ENCODE assay signal across 8 cellular contexts in genomic region chr12:116672842-116673516, GRCh38.
DNase-seq lines count a peak whose midpoint lies in the region; ATAC-seq and TF ChIP-seq lines count a peak whose summit lies in the region.

No MANE protein-coding gene starts in this region.

- no peak overlapping the region for H3K27ac Mint-ChIP-seq in nephron progenitor cell

- H3K9me3 Mint-ChIP-seq in nephron progenitor cell: peaks cover 11% of the 10 kb centered on the region

- peak; percentile 76 for ATAC-seq in GM21528 (IDR thresholded peaks at IDR 0.05; ENCODE audit: low FRiP score, unreplicated experiment)

- TF ChIP-seq CTCF in GM12875 (IDR thresholded peaks at IDR 0.05; ENCODE audit: borderline replicate concordance, insufficient read depth, low read depth, low read length) (no peak), nephron progenitor cell (IDR thresholded peaks at IDR 0.05) (no peak)

- DNase-seq in Jurkat, Clone E6-1 (ENCODE audit: low read depth, low spot score): peak; percentile 85
- DNase-seq in central memory CD4-positive, alpha-beta T cell: peak; percentile 3
- DNase-seq in pons (ENCODE audit: low spot score) (no peak), nephron progenitor cell (no peak), nucleus accumbens (lab: John Stamatoyannopoulos, UW) (no peak)
- DNase-seq in stimulated activated CD4-positive, alpha-beta T cell treated with anti-CD3 and anti-CD28 coated beads, Interleukin-1b, Interleukin-23, amount 100 ng/mL, for 48 hours: no peak

- H3K4me3 ChIP-seq in GM12875 (ENCODE audit: low read depth, low read length): peak overlapping the region; percentile 48
- H3K4me3 ChIP-seq in Jurkat, Clone E6-1 (ENCODE audit: low read length): peak overlapping the region; percentile 18

- no peaks in the 10 kb centered on the region for H3K36me3 Mint-ChIP-seq in nephron progenitor cell (ENCODE audit: low read depth)

- no peak overlapping the region for H3K4me3 Mint-ChIP-seq in nephron progenitor cell

- H3K4me1 Mint-ChIP-seq in nephron progenitor cell: peaks cover 35% of the 10 kb centered on the region

- peaks cover 4% of the 10 kb centered on the region for H3K27me3 Mint-ChIP-seq in nephron progenitor cell (ENCODE audit: low read depth, poor library complexity)

Comparison
In these comparisons a context has a peak if more than half of its experiments do, and no peak if none do; other contexts are left out.
1. DNase-seq: peak in Jurkat, Clone E6-1 (single experiment) and central memory CD4-positive, alpha-beta T cell (single experiment); none in pons (single experiment), stimulated activated CD4-positive, alpha-beta T cell treated with anti-CD3 and anti-CD28 coated beads, Interleukin-1b, Interleukin-23, amount 100 ng/mL, for 48 hours (single experiment), nephron progenitor cell (single experiment) and nucleus accumbens (0 of 56).